8 cellular contexts compared by ENCODE assay signal in the genomic region with DNA sequence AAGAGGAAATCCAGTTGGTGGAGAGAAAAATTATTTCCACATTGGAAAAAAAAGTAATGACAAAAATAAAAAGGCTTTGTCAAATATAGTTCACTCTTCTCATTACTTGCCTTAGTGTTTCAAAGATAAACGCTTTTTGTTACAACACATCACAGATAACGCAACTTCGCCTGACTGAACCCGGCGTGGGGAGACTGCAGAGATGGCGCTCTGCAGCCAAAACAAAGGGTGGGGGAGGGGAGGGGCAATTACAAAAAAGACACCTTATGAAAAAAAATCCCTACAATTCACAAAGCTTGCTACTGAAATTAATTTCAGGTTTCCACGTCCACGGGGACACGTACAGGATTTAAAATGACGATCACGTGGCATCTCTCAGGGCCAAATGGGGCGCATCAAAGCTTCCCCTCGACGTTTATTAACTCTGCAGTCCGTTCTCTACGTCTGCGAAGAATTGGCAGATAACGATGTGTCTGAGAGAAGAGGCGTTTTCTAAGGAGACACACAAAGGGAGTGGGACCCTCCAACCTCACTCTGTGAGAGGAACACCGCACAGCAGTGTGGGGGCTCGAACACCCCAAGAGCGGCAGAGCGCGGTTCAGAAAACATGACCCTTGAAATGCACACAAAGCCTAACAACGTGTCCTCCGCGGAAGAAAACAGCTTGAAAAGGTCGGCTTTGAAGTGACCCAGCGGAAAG. TPM values are rescaled to one million over a fixed set of nuclear protein-coding genes. Genes with fewer than 3 reads are reported as not detected.
DNase-seq lines count a peak whose midpoint lies in the region; ATAC-seq, FAIRE-seq and TF ChIP-seq lines count a peak whose summit lies in the region.

No MANE protein-coding gene starts in this region.

- H2AK5ac ChIP-seq in H1 (ENCODE audit: low read depth, low read length) (no peak overlapping the region), neuronal stem cell (ENCODE audit: low read depth, low read length) (no peak overlapping the region)

- peak overlapping the region; percentile 11 for H2BK12ac ChIP-seq in H1 (ENCODE audit: low read depth, low read length)
- H2BK12ac ChIP-seq in neuronal stem cell (ENCODE audit: low read length): no peak overlapping the region

- H4K20me1 ChIP-seq in H1 (replicated peaks in 1 of 2; ENCODE audit: control insufficient read depth in 1 of 2, insufficient read depth in 2 of 2, low read length in 2 of 2): peaks cover 5 to 8% of the 10 kb centered on the region in 2 experiments

- H4K91ac ChIP-seq in H1 (replicated peaks; ENCODE audit: insufficient read length, low read length) (peak overlapping the region; percentile 59), neuronal stem cell (ENCODE audit: low read depth, low read length, poor library complexity) (no peak overlapping the region)

- peaks cover 13% of the 10 kb centered on the region for H3K4me1 Mint-ChIP-seq in CD4-positive, alpha-beta T cell (ENCODE audit: low read depth)

- no peaks in the 10 kb centered on the region for H3K9me3 Mint-ChIP-seq in CD4-positive, alpha-beta T cell

- WGBS in H1 (ENCODE audit: extremely low coverage in 1 of 2, insufficient coverage in 1 of 2, insufficient read length in 1 of 2, insufficient replicate concordance in 2 of 2, low coverage in 1 of 2, low lambda C conversion rate in 2 of 2, missing lambda C conversion rate in 1 of 2), 2 experiments: 18% methylated on average over 28 of the region's 29 CpGs; no CpG with 5 or more reads in 1 of the 2 experiments
- no CpG with 5 or more reads among the region's 29 CpGs for WGBS in neuronal stem cell (ENCODE audit: extremely low coverage in 2 of 2, insufficient read length in 2 of 2, insufficient replicate concordance in 1 of 2), 2 donors

- 0 out of 2 replicates have a peak overlapping the region, but pooled peaks have one; percentile 26 for H2BK5ac ChIP-seq in H1 (ENCODE audit: low read depth, low read length)
- H2BK5ac ChIP-seq in neuronal stem cell (ENCODE audit: low read length): peak overlapping the region; percentile 100

- no peak for DNase-seq in CD4-positive, alpha-beta T cell
- peak; percentile 15 for DNase-seq in NCI-H2227 treated with DMSO at 0.1 percent for 48 hours (lab: John Stamatoyannopoulos, UW)
- no peak for DNase-seq in H1 (ENCODE audit: low read depth in 1 of 2, low spot score in 2 of 2)
- peak; percentile 66 for DNase-seq in neuronal stem cell (ENCODE audit: low spot score)
- DNase-seq in GM19238 (ENCODE audit: insufficient read length, low spot score): no peak

- POLR2A ChIA-PET in CD4-positive, alpha-beta T cell (lab: Charles Lee): no interaction called here
- POLR2A ChIA-PET in H1 (lab: Charles Lee; ENCODE audit: partially characterized antibody): interaction anchor here (1.7 kb wide), 1 partner anchor 23 kb away, joined by 5 read pairs; no protein-coding TSS in a partner anchor

- no peak overlapping the region for H2BK20ac ChIP-seq in H1 (ENCODE audit: low read length)

- H3K4me1 ChIP-seq in H1 (replicated peaks in 1 of 4; ENCODE audit: control insufficient read depth in 3 of 4, insufficient read depth in 4 of 4, low read length in 3 of 4): peaks cover 0 to 2% (median under 1%) of the 10 kb centered on the region in 4 experiments; a peak in 4 of 7 replicates
- peaks cover 4 to 21% of the 10 kb centered on the region in 2 donors for H3K4me1 ChIP-seq in neuronal stem cell (ENCODE audit: control insufficient read depth in 2 of 2, insufficient read depth in 1 of 2, low read depth in 1 of 2, low read length in 2 of 2)

- H2AFZ ChIP-seq in H1 (ENCODE audit: low read length) (peak overlapping the region; percentile 98), neuronal stem cell (ENCODE audit: low read length) (peak overlapping the region; percentile 32)

- no peak for TF ChIP-seq EP300 in H1 (IDR thresholded peaks at IDR 0.05; ENCODE audit: borderline replicate concordance in 1 of 2, low read depth in 2 of 2, low read length in 2 of 2)

- H4K5ac ChIP-seq in H1 (ENCODE audit: insufficient read length, low read depth, low read length): no peak overlapping the region

- intact Hi-C loops in CD4-positive, alpha-beta T cell (cut with DNase I, micrococcal nuclease): loop anchor here in 1 of 2 experiments (5.0 to 10.0 kb wide), 3 partner anchors 118 to 1200 kb away; a partner anchor contains a TSS

- no peak for TF ChIP-seq RAD21 in H1 (IDR thresholded peaks at IDR 0.05 in 1 of 2, conservative IDR thresholded peaks at IDR 0.05 in 1 of 2; ENCODE audit: low read depth in 2 of 2, low read length in 2 of 2)

- no peak for TF ChIP-seq CTCF in CD4-positive, alpha-beta T cell (IDR thresholded peaks at IDR 0.05)
- TF ChIP-seq CTCF in H1 (IDR thresholded peaks at IDR 0.05; ENCODE audit: control extremely low read depth in 1 of 3, insufficient read depth in 1 of 3, low read depth in 1 of 3, low read length in 3 of 3): no peak

- peak; percentile 50 for FAIRE-seq in H1 (lab: Jason Lieb, UNC)

- H3K4ac ChIP-seq in H1 (replicated peaks; ENCODE audit: insufficient read length, low read depth, low read length) (no peak overlapping the region), neuronal stem cell (ENCODE audit: low read length) (no peak overlapping the region)

- H3K79me1 ChIP-seq in H1 (ENCODE audit: low read depth, low read length) (no peaks in the 10 kb centered on the region), neuronal stem cell (ENCODE audit: low read depth, low read length) (peaks cover 9% of the 10 kb centered on the region)

- peak overlapping the region; percentile 88 to 100 (median 96) for H3K4me3 ChIP-seq in H1 (ENCODE audit: extremely low read depth in 1 of 4, insufficient read depth in 2 of 4, low read depth in 3 of 4, low read length in 4 of 4)
- H3K4me3 ChIP-seq in neuronal stem cell (ENCODE audit: low read length in 2 of 2): peak overlapping the region; percentile 77 to 97

- H3K27ac Mint-ChIP-seq in CD4-positive, alpha-beta T cell: no peak overlapping the region

- H3K9ac ChIP-seq in H1 (replicated peaks in 1 of 4; ENCODE audit: extremely low read depth in 1 of 4, low read depth in 3 of 4, low read length in 3 of 4): peak overlapping the region in 3 of 4 experiments; percentile 43 to 76 (median 59); a peak in 5 of 7 replicates
- peak overlapping the region; percentile 83 for H3K9ac ChIP-seq in neuronal stem cell (ENCODE audit: low read depth, low read length, poor library complexity)

- no peaks in the 10 kb centered on the region for H3K9me3 ChIP-seq in CD4-positive, alpha-beta T cell (ENCODE audit: control insufficient read depth, low read length)
- H3K9me3 ChIP-seq in H1 (ENCODE audit: insufficient read depth in 2 of 2, low read depth in 1 of 2, low read length in 1 of 2): no peaks in the 10 kb centered on the region
- no peaks in the 10 kb centered on the region for H3K9me3 ChIP-seq in neuronal stem cell (replicated peaks in 1 of 2; ENCODE audit: control insufficient read depth in 2 of 2, insufficient read depth in 1 of 2, low read depth in 1 of 2, low read length in 2 of 2)

- H3K23me2 ChIP-seq in H1 (ENCODE audit: low read depth, low read length): peaks cover 12% of the 10 kb centered on the region

- no peak for TF ChIP-seq POLR2A in H1 (IDR thresholded peaks at IDR 0.05; ENCODE audit: control extremely low read depth in 1 of 2, low read depth in 2 of 2, low read length in 2 of 2)

- H3K36me3 ChIP-seq in H1 (ENCODE audit: control insufficient read depth in 2 of 4, insufficient read depth in 4 of 4, low read length in 3 of 4): peaks cover 0 to 18% (median 0%) of the 10 kb centered on the region in 4 experiments; a peak in 2 of 8 replicates
- H3K36me3 ChIP-seq in neuronal stem cell (replicated peaks in 1 of 2; ENCODE audit: control insufficient read depth in 2 of 2, insufficient read depth in 2 of 2, low read length in 2 of 2): peaks cover 4 to 7% of the 10 kb centered on the region in 2 donors

- peaks cover 46% of the 10 kb centered on the region for H3K27me3 ChIP-seq in CD4-positive, alpha-beta T cell (ENCODE audit: control insufficient read depth, insufficient read depth, low read length)
- H3K27me3 ChIP-seq in H1 (replicated peaks in 1 of 4; ENCODE audit: control insufficient read depth in 3 of 4, extremely low read depth in 1 of 4, insufficient read depth in 3 of 4, low read length in 3 of 4) (no peaks in the 10 kb centered on the region; a peak in 2 of 7 replicates), neuronal stem cell (ENCODE audit: control insufficient read depth in 3 of 3, insufficient read depth in 3 of 3, low read depth in 1 of 3, low read length in 3 of 3) (no peaks in the 10 kb centered on the region)

- H4K8ac ChIP-seq in H1 (ENCODE audit: extremely low read depth, insufficient read depth, low read length) (no peak overlapping the region; the same call in 1 of the 2 replicates), neuronal stem cell (ENCODE audit: low read depth, low read length) (no peak overlapping the region)

- CTCF ChIA-PET in CD4-positive, alpha-beta T cell (lab: Charles Lee): no interaction called here
- CTCF ChIA-PET in H1 (lab: Charles Lee; ENCODE audit: partially characterized antibody): interaction anchor here (0.9 kb wide), 1 partner anchor 10 kb away, joined by 3 read pairs; no protein-coding TSS in a partner anchor

- no peaks in the 10 kb centered on the region for H3K36me3 Mint-ChIP-seq in CD4-positive, alpha-beta T cell (ENCODE audit: low read depth)

- H3K4me3 Mint-ChIP-seq in CD4-positive, alpha-beta T cell: peak overlapping the region; percentile 88

- no peak overlapping the region for H3K27ac ChIP-seq in CD4-positive, alpha-beta T cell (ENCODE audit: low read depth, low read length)
- H3K27ac ChIP-seq in H1 (ENCODE audit: low read depth, low read length) (no peak overlapping the region), neuronal stem cell (replicated peaks; ENCODE audit: low read length) (peak overlapping the region; percentile 70)

- H2BK15ac ChIP-seq in H1 (ENCODE audit: low read length): no peak overlapping the region
- H2BK15ac ChIP-seq in neuronal stem cell (ENCODE audit: low read length): peak overlapping the region; percentile 96

- no peak overlapping the region for H3K23ac ChIP-seq in H1 (ENCODE audit: insufficient read length)
- H3K23ac ChIP-seq in neuronal stem cell (ENCODE audit: low read depth, low read length, poor library complexity): no peak overlapping the region

- no peak overlapping the region for H3K56ac ChIP-seq in H1 (replicated peaks; ENCODE audit: insufficient read length, low read depth, low read length)

- peak overlapping the region; percentile 26 for H3K18ac ChIP-seq in H1 (ENCODE audit: extremely low read depth, low read length)
- peak overlapping the region; percentile 100 for H3K18ac ChIP-seq in neuronal stem cell (ENCODE audit: low read length)

- H3K14ac ChIP-seq in H1 (ENCODE audit: insufficient read length): no peak overlapping the region
- no peak overlapping the region for H3K14ac ChIP-seq in neuronal stem cell (ENCODE audit: low read length)

- H3K4me2 ChIP-seq in H1 (ENCODE audit: insufficient read depth in 1 of 2, low read depth in 2 of 2, low read length in 2 of 2): peak overlapping the region; percentile 93 to 96
- H3K4me2 ChIP-seq in neuronal stem cell (ENCODE audit: insufficient read depth, low read length, poor library complexity, severe bottlenecking): peak overlapping the region; percentile 100

- no peak for ATAC-seq in CD4-positive, alpha-beta T cell (ENCODE audit: poor library complexity)
- no peak for ATAC-seq in HG03457 (IDR thresholded peaks at IDR 0.05; ENCODE audit: unreplicated experiment)
- no peak for ATAC-seq in HG03025 (IDR thresholded peaks at IDR 0.05; ENCODE audit: low FRiP score, unreplicated experiment)
- no peak for ATAC-seq in GM18868 (IDR thresholded peaks at IDR 0.05; ENCODE audit: unreplicated experiment)

- H2BK120ac ChIP-seq in H1 (replicated peaks; ENCODE audit: low read depth, low read length): no peak overlapping the region
- H2BK120ac ChIP-seq in neuronal stem cell (ENCODE audit: low read depth, low read length): no peak overlapping the region

- peaks cover 10 to 27% of the 10 kb centered on the region in 2 experiments; a peak in 3 of 4 replicates for H3K79me2 ChIP-seq in H1 (ENCODE audit: control insufficient read depth in 1 of 2, insufficient read depth in 2 of 2, low read length in 2 of 2)

- peaks cover 72% of the 10 kb centered on the region for H3K27me3 Mint-ChIP-seq in CD4-positive, alpha-beta T cell

RNA-seq across cellular contexts. Expression of a gene that starts 1.5 kb away (rescaled TPM):
- 10 to 100 TPM in 1 of 2 experiments, 1 to 10 TPM in 1; 9.1 to 10.2 TPM for total RNA-seq in CD4-positive, alpha-beta T cell
- total RNA-seq in H1 (2021; fragmentation: NEBNext Ultra II Directional; extraction: Animal tissue kit (Norgen Biotek cat#: 25700)): 192 and 196 TPM in 2 replicates
- polyA plus RNA-seq in H1 (2011; rRNA removed): 53.4 and 58.7 TPM in 2 replicates
- 95.2 TPM for polyA plus RNA-seq in H1 (2011; cell fraction: cytosol; rRNA removed)
- polyA plus RNA-seq in H1 (2011; cell fraction: nucleus; rRNA removed): 239 TPM
- 116 to 142 TPM (median 133 TPM) in 4 replicates for polyA plus RNA-seq in H1 (2012, experiment 1 of 2)
- polyA plus RNA-seq in H1 (2012, experiment 2 of 2): 6.9 TPM
- polyA plus RNA-seq in H1 (2013, experiment 1 of 2): 132 TPM
- 117 TPM for polyA plus RNA-seq in H1 (2013, experiment 2 of 2)
- 177 and 199 TPM in 2 replicates for polyA minus RNA-seq in H1 (2011; rRNA and poly(A)+ RNA removed)
- 154 TPM for polyA minus RNA-seq in H1 (2011; cell fraction: cytosol; rRNA and poly(A)+ RNA removed)
- 329 TPM for polyA minus RNA-seq in H1 (2011; cell fraction: nucleus; rRNA and poly(A)+ RNA removed)
- polyA plus RNA-seq in neuronal stem cell (2013, experiment 1 of 2): 182 TPM
- polyA plus RNA-seq in neuronal stem cell (2013, experiment 2 of 2): 190 TPM

Comparison
In these comparisons a context has a peak if more than half of its experiments do, and no peak if none do; other contexts are left out.
1. DNase-seq: peak in NCI-H2227 treated with DMSO at 0.1 percent for 48 hours (single experiment) and neuronal stem cell (single experiment); none in CD4-positive, alpha-beta T cell (0 of 10), H1 (0 of 2) and GM19238 (single experiment).
2. RNA of a gene that starts 1.5 kb away (total RNA-seq): 192 to 196 TPM in H1; 9.1 to 10.2 TPM in CD4-positive, alpha-beta T cell; every median in the first group is over 10 times any median in the second.